In genomic region chr20:45433316-45433715, GRCh38 we compare ENCODE assay signal across 1 cellular context.
TF ChIP-seq lines count a peak whose summit lies in the region.

No MANE protein-coding gene starts in this region.

TF ChIP-seq in GM23338, 12 proteins besides CTCF, POLR2A, EP300 and RAD21:
- TF ChIP-seq ZNF462 (CRISPR knock-in tag; IDR thresholded peaks at IDR 0.05) (no peak), ETS1 (IDR thresholded peaks at IDR 0.05) (no peak), CREB1 (CRISPR knock-in tag; IDR thresholded peaks at IDR 0.05; ENCODE audit: low read depth) (no peak)
